Comparison of ENCODE assay signal across 15 cellular contexts in the genomic region with DNA sequence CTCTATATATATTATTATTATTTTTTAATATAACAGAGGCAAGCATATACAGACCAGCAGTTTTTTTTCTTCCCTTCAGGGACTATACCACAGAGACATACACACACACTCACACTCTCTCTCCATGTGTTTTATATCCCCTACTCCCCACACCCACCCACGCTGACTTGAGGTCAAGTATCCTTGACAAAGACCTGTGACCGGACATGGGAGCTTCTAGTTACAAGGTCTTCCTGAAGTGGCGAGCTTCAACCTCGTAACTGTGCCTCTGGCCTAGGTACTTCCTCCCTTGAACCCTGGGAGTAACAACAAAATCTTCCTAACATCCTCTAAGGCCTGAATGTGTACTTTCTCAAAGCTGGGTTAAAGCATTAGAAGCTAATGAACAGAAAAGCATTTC. TPM values are rescaled to one million over a fixed set of nuclear protein-coding genes. Genes with fewer than 3 reads are reported as not detected.
DNase-seq lines count a peak whose midpoint lies in the region; ATAC-seq and TF ChIP-seq lines count a peak whose summit lies in the region.
"Had no signal": no experiment of that assay in that cellular context is flagged by ENCODE, and none has a peak within 500 bp of the region (broad histone marks: within the 10 kb centered on the region; RNA-seq: fewer than 3 reads in every experiment).

No MANE protein-coding gene starts in this region.

- H3K27me3 ChIP-seq in right atrium auricular region (no peaks in the 10 kb centered on the region), left ventricle myocardium inferior (ENCODE audit: low read depth) (no peaks in the 10 kb centered on the region), testis (no peaks in the 10 kb centered on the region), osteoblast (ENCODE audit: insufficient read depth, low read length) (no peaks in the 10 kb centered on the region)

- H4K20me1 ChIP-seq in osteoblast (ENCODE audit: insufficient read depth, low read length), result peaks cover 3% of the 10 kb centered on the region

- no peak overlapping the region for H3K27ac Mint-ChIP-seq in activated CD4-positive, alpha-beta memory T cell treated with anti-CD3 and anti-CD28 coated beads, Interleukin-2, amount 10 ng/mL, durations not matched to agents 7 days and 5 days
- no peak overlapping the region for H3K27ac Mint-ChIP-seq in activated CD4-positive, alpha-beta memory T cell treated with anti-CD3 and anti-CD28 coated beads for 36 hours
- peak overlapping the region; percentile 67 for H3K27ac Mint-ChIP-seq in neural crest cell (ENCODE audit: unreplicated experiment)
- H3K27ac Mint-ChIP-seq: CD4-positive, alpha-beta T cell had no signal

- no peak for TF ChIP-seq CTCF in right atrium auricular region (IDR thresholded peaks at IDR 0.05)
- TF ChIP-seq CTCF in left ventricle myocardium inferior (IDR thresholded peaks at IDR 0.05; ENCODE audit: borderline replicate concordance), result no peak
- TF ChIP-seq CTCF in neural crest cell (conservative IDR thresholded peaks at IDR 0.05), result no peak
- no peak for TF ChIP-seq CTCF in testis (IDR thresholded peaks at IDR 0.05)
- TF ChIP-seq CTCF in osteoblast (IDR thresholded peaks at IDR 0.05; ENCODE audit: extremely low read depth, low read depth, low read length), result no peak

- POLR2A ChIA-PET in activated CD4-positive, alpha-beta memory T cell treated with anti-CD3 and anti-CD28 coated beads, Interleukin-2, amount 10 ng/mL, durations not matched to agents 7 days and 5 days (lab: Charles Lee), result interaction anchor here (0.5 kb wide), 1 partner anchor 133 kb away, joined by 3 read pairs; no protein-coding TSS in a partner anchor
- POLR2A ChIA-PET in activated CD4-positive, alpha-beta memory T cell treated with anti-CD3 and anti-CD28 coated beads for 36 hours (lab: Charles Lee), result no interaction called here

- 88 to 89% methylated on average over 4 of the region's 4 CpGs for WGBS in testis, 2 donors

- intact Hi-C loops in activated CD4-positive, alpha-beta memory T cell treated with anti-CD3 and anti-CD28 coated beads for 36 hours (cut with micrococcal nuclease), result no loop called here
- intact Hi-C loops in left ventricle myocardium inferior (cut with micrococcal nuclease) (no loop called here), testis (cut with DNase I; ENCODE audit: low total_unique reads) (no loop called here)

- H3K27me3 Mint-ChIP-seq in activated CD4-positive, alpha-beta memory T cell treated with anti-CD3 and anti-CD28 coated beads, Interleukin-2, amount 10 ng/mL, durations not matched to agents 7 days and 5 days, result no peaks in the 10 kb centered on the region
- no peaks in the 10 kb centered on the region for H3K27me3 Mint-ChIP-seq in activated CD4-positive, alpha-beta memory T cell treated with anti-CD3 and anti-CD28 coated beads for 36 hours
- H3K27me3 Mint-ChIP-seq in neural crest cell (ENCODE audit: low read depth), result no peaks in the 10 kb centered on the region
- H3K27me3 Mint-ChIP-seq: CD4-positive, alpha-beta T cell had no signal

- peaks cover 38% of the 10 kb centered on the region for H3K36me3 Mint-ChIP-seq in activated CD4-positive, alpha-beta memory T cell treated with anti-CD3 and anti-CD28 coated beads, Interleukin-2, amount 10 ng/mL, durations not matched to agents 7 days and 5 days (ENCODE audit: low read depth)
- peaks cover 38% of the 10 kb centered on the region for H3K36me3 Mint-ChIP-seq in activated CD4-positive, alpha-beta memory T cell treated with anti-CD3 and anti-CD28 coated beads for 36 hours
- peaks cover 16% of the 10 kb centered on the region for H3K36me3 Mint-ChIP-seq in neural crest cell (ENCODE audit: low read depth)

- H3K4me1 Mint-ChIP-seq in activated CD4-positive, alpha-beta memory T cell treated with anti-CD3 and anti-CD28 coated beads, Interleukin-2, amount 10 ng/mL, durations not matched to agents 7 days and 5 days, result no peaks in the 10 kb centered on the region
- no peaks in the 10 kb centered on the region for H3K4me1 Mint-ChIP-seq in activated CD4-positive, alpha-beta memory T cell treated with anti-CD3 and anti-CD28 coated beads for 36 hours (ENCODE audit: low read depth)
- H3K4me1 Mint-ChIP-seq in neural crest cell, result no peaks in the 10 kb centered on the region

- H3K9me3 ChIP-seq in right atrium auricular region (no peaks in the 10 kb centered on the region), left ventricle myocardium inferior (replicated peaks) (no peaks in the 10 kb centered on the region), testis (no peaks in the 10 kb centered on the region), osteoblast (ENCODE audit: low read depth, low read length) (no peaks in the 10 kb centered on the region)
- H3K9me3 ChIP-seq: A549, Caco-2 had no signal

- ATAC-seq in GM18868 (IDR thresholded peaks at IDR 0.05; ENCODE audit: unreplicated experiment), result no peak

- H3K4me2 ChIP-seq in osteoblast (ENCODE audit: insufficient read depth, low read length), result no peak overlapping the region
- H3K4me2 ChIP-seq: A549 had no signal

- H2AFZ ChIP-seq in osteoblast (ENCODE audit: low read length), result no peak overlapping the region

- H3K4me3 ChIP-seq in right atrium auricular region, result no peak overlapping the region
- H3K4me3 ChIP-seq in left ventricle myocardium inferior, result no peak overlapping the region
- no peak overlapping the region for H3K4me3 ChIP-seq in testis
- H3K4me3 ChIP-seq in osteoblast (ENCODE audit: insufficient read depth, low read length), result no peak overlapping the region
- H3K4me3 ChIP-seq: A549 had no signal

- H3K9me3 Mint-ChIP-seq in activated CD4-positive, alpha-beta memory T cell treated with anti-CD3 and anti-CD28 coated beads, Interleukin-2, amount 10 ng/mL, durations not matched to agents 7 days and 5 days, result no peaks in the 10 kb centered on the region
- H3K9me3 Mint-ChIP-seq in activated CD4-positive, alpha-beta memory T cell treated with anti-CD3 and anti-CD28 coated beads for 36 hours, result no peaks in the 10 kb centered on the region
- no peaks in the 10 kb centered on the region for H3K9me3 Mint-ChIP-seq in neural crest cell
- H3K9me3 Mint-ChIP-seq: CD4-positive, alpha-beta T cell had no signal

- no peaks in the 10 kb centered on the region for H3K79me2 ChIP-seq in osteoblast (ENCODE audit: insufficient read depth, low read length)

- CTCF ChIA-PET in activated CD4-positive, alpha-beta memory T cell treated with anti-CD3 and anti-CD28 coated beads, Interleukin-2, amount 10 ng/mL, durations not matched to agents 7 days and 5 days (lab: Charles Lee), result no interaction called here
- CTCF ChIA-PET in activated CD4-positive, alpha-beta memory T cell treated with anti-CD3 and anti-CD28 coated beads for 36 hours (lab: Charles Lee), result interaction anchor here (1.0 to 1.6 kb wide), 3 partner anchors 27 to 239 kb away, joined by 3 to 7 read pairs (median 4); no protein-coding TSS in a partner anchor

- peak; percentile 4 for DNase-seq in activated CD4-positive, alpha-beta memory T cell treated with anti-CD3 and anti-CD28 coated beads, Interleukin-2, amount 10 ng/mL, durations not matched to agents 7 days and 5 days
- DNase-seq in activated CD4-positive, alpha-beta memory T cell treated with anti-CD3 and anti-CD28 coated beads for 36 hours, result no peak
- DNase-seq in right atrium auricular region (ENCODE audit: low spot score) (peak; percentile 54), left ventricle myocardium inferior (no peak), neural crest cell (ENCODE audit: low read depth, low spot score) (no peak), testis (peak; percentile 2), osteoblast (ENCODE audit: insufficient read length, low spot score, missing footprints) (no peak)
- DNase-seq: AML-193; CD4-positive, alpha-beta T cell; GOT3 had no signal

- no peak overlapping the region for H3K27ac ChIP-seq in right atrium auricular region
- no peak overlapping the region for H3K27ac ChIP-seq in left ventricle myocardium inferior (replicated peaks)
- no peak overlapping the region for H3K27ac ChIP-seq in testis
- H3K27ac ChIP-seq in osteoblast (ENCODE audit: low read depth, low read length), result no peak overlapping the region
- H3K27ac ChIP-seq: 22Rv1, A549, C4-2B had no signal

- TF ChIP-seq POLR2A in testis (IDR thresholded peaks at IDR 0.05), result no peak

- H3K4me1 ChIP-seq in right atrium auricular region (no peaks in the 10 kb centered on the region), left ventricle myocardium inferior (peaks cover 5% of the 10 kb centered on the region), testis (no peaks in the 10 kb centered on the region), osteoblast (ENCODE audit: insufficient read depth, low read length) (no peaks in the 10 kb centered on the region)
- H3K4me1 ChIP-seq: A549, Caco-2 had no signal

- H3K4me3 Mint-ChIP-seq in activated CD4-positive, alpha-beta memory T cell treated with anti-CD3 and anti-CD28 coated beads, Interleukin-2, amount 10 ng/mL, durations not matched to agents 7 days and 5 days, result no peak overlapping the region
- no peak overlapping the region for H3K4me3 Mint-ChIP-seq in activated CD4-positive, alpha-beta memory T cell treated with anti-CD3 and anti-CD28 coated beads for 36 hours
- no peak overlapping the region for H3K4me3 Mint-ChIP-seq in neural crest cell
- H3K4me3 Mint-ChIP-seq: CD4-positive, alpha-beta T cell had no signal

- peaks cover 50% of the 10 kb centered on the region for H3K36me3 ChIP-seq in right atrium auricular region
- peaks cover 78% of the 10 kb centered on the region for H3K36me3 ChIP-seq in left ventricle myocardium inferior
- H3K36me3 ChIP-seq in testis (ENCODE audit: low read depth, missing control alignments), result no peaks in the 10 kb centered on the region
- peaks cover 38% of the 10 kb centered on the region for H3K36me3 ChIP-seq in osteoblast (ENCODE audit: insufficient read depth, low read length)

RNA-seq across cellular contexts. Expression of a gene that starts 52.5 kb away (rescaled TPM):
- total RNA-seq in activated CD4-positive, alpha-beta memory T cell treated with anti-CD3 and anti-CD28 coated beads, Interleukin-2, amount 10 ng/mL, durations not matched to agents 7 days and 5 days, result 10 to 100 TPM; 25.2 to 29.7 TPM
- 10 to 100 TPM; 27.2 to 33.8 TPM for total RNA-seq in activated CD4-positive, alpha-beta memory T cell treated with anti-CD3 and anti-CD28 coated beads for 36 hours
- total RNA-seq in right atrium auricular region (10 to 100 TPM; 14.1 to 20.6 TPM), left ventricle myocardium inferior (16.3 TPM), neural crest cell (67.8 and 69.8 TPM in 2 replicates), testis (10 to 100 TPM; 28.1 to 28.7 TPM), osteoblast (15.6 and 17.4 TPM in 2 replicates)
- 20.0 TPM for polyA plus RNA-seq in testis (ENCODE audit: insufficient read depth, low read depth, low replicate concordance)

RNA-seq across cellular contexts. Expression of a gene that starts 52.9 kb away (rescaled TPM):
- total RNA-seq in activated CD4-positive, alpha-beta memory T cell treated with anti-CD3 and anti-CD28 coated beads, Interleukin-2, amount 10 ng/mL, durations not matched to agents 7 days and 5 days, result 100 to 1,000 TPM; 144 to 149 TPM
- total RNA-seq in activated CD4-positive, alpha-beta memory T cell treated with anti-CD3 and anti-CD28 coated beads for 36 hours, result 100 to 1,000 TPM; 172 to 175 TPM
- total RNA-seq in right atrium auricular region (100 to 1,000 TPM in 1 of 2 donors, 10 to 100 TPM in 1; 39.5 to 153 TPM), left ventricle myocardium inferior (158 TPM), neural crest cell (147 and 150 TPM in 2 replicates), testis (100 to 1,000 TPM; 167 to 213 TPM), osteoblast (55.0 and 61.6 TPM in 2 replicates)
- 120 TPM for polyA plus RNA-seq in testis (ENCODE audit: insufficient read depth, low read depth, low replicate concordance)

Comparison
In these comparisons a context has a peak if more than half of its experiments do, and no peak if none do; other contexts are left out.
1. DNase-seq: peak in activated CD4-positive, alpha-beta memory T cell treated with anti-CD3 and anti-CD28 coated beads, Interleukin-2, amount 10 ng/mL, durations not matched to agents 7 days and 5 days (single experiment), right atrium auricular region (single experiment) and testis (single experiment); none in activated CD4-positive, alpha-beta memory T cell treated with anti-CD3 and anti-CD28 coated beads for 36 hours (single experiment), left ventricle myocardium inferior (single experiment), neural crest cell (single experiment) and osteoblast (single experiment).